Comparison of ENCODE assay signal across 8 cellular contexts in the genomic region with DNA sequence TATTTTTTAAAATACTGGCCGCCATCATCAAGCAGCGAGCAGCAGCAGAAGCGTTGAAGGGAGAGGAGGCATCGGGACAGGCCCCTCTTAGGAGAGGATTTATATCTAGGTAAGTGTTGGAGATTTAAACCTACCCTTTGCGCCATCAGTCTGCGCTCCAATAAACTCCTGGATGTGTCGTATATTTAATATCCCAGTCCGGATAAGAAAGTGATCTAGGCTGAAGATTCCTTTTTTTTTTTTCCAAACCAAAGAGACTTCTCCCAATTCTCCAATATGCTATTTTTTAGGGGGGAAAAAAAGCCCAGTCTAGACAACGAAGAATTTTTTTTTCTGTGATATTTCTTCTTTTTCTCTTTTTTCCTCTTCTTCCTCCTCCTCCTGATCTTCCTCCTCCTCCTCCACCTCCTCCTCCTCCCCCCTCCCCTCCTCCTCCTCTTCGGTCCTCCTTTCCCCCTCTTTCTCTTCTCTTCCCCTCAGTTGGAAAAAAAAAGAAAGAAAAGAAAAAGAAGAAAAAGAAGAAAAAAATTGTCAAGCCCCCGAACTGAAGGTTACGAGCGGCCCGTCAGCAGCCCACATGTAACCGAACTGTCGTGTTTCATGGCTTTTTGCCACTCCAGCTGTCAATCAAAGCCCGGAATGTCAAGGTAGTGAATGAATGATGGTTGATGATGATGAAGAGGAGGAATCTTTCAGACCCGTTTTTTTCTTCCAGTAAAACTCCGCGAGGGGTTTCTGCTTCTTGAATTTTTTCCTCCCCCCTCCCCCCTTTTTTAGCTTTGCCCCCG. TPM values are rescaled to one million over a fixed set of nuclear protein-coding genes. Genes with fewer than 3 reads are reported as not detected.
DNase-seq lines count a peak whose midpoint lies in the region; ATAC-seq and TF ChIP-seq lines count a peak whose summit lies in the region.

No MANE protein-coding gene starts in this region.

- peak overlapping the region; percentile 86 for H3K4me3 Mint-ChIP-seq in stimulated activated naive CD8-positive, alpha-beta T cell treated with anti-CD3 and anti-CD28 coated beads, Interleukin-15, Interleukin-2, amounts not matched to agents 100 ng/mL and 50 ng/mL, for 24 hours

- H3K14ac ChIP-seq in mesenchymal stem cell (ENCODE audit: low read length in 2 of 2): no peak overlapping the region

- peak overlapping the region; percentile 99 for H3K9ac ChIP-seq in mesenchymal stem cell (ENCODE audit: low read length)

- peak overlapping the region; percentile 68 for H3K27ac Mint-ChIP-seq in stimulated activated naive CD8-positive, alpha-beta T cell treated with anti-CD3 and anti-CD28 coated beads, Interleukin-15, Interleukin-2, amounts not matched to agents 100 ng/mL and 50 ng/mL, for 24 hours

- H2BK120ac ChIP-seq in mesenchymal stem cell (ENCODE audit: low read depth, low read length): peak overlapping the region; percentile 87

- H3K4me3 ChIP-seq in mesenchymal stem cell (ENCODE audit: insufficient read depth in 1 of 2, low read depth in 1 of 2, low read length in 2 of 2) (peak overlapping the region; percentile 95 to 100), uterus (peak overlapping the region; percentile 66 to 92)

- H2BK12ac ChIP-seq in mesenchymal stem cell (ENCODE audit: low read length in 2 of 2): peak overlapping the region; percentile 54 to 90

- no peak for ATAC-seq in stimulated activated naive CD8-positive, alpha-beta T cell treated with anti-CD3 and anti-CD28 coated beads, Interleukin-15, Interleukin-2, amounts not matched to agents 100 U/mL and 50 U/mL, for 24 hours
- no peak for ATAC-seq in HG02678 (IDR thresholded peaks at IDR 0.05; ENCODE audit: unreplicated experiment)

- intact Hi-C loops in uterus (cut with DNase I; ENCODE audit: low total_unique reads): loop anchor here (5.0 kb wide), 1 partner anchor 212 kb away; no protein-coding TSS in a partner anchor

- peaks cover 55% of the 10 kb centered on the region for H3K4me1 Mint-ChIP-seq in stimulated activated naive CD8-positive, alpha-beta T cell treated with anti-CD3 and anti-CD28 coated beads, Interleukin-15, Interleukin-2, amounts not matched to agents 100 ng/mL and 50 ng/mL, for 24 hours (ENCODE audit: low read depth)

- peak overlapping the region; percentile 95 for H3K4me2 ChIP-seq in mesenchymal stem cell (ENCODE audit: low read length, poor library complexity, severe bottlenecking)

- H3K79me1 ChIP-seq in mesenchymal stem cell (replicated peaks; ENCODE audit: low read length, poor library complexity, severe bottlenecking): peaks cover 6% of the 10 kb centered on the region

- peak overlapping the region; percentile 90 to 100 for H3K23ac ChIP-seq in mesenchymal stem cell (ENCODE audit: low read length in 2 of 2)

- no peak overlapping the region for H4K8ac ChIP-seq in mesenchymal stem cell (ENCODE audit: low read length)

- H4K91ac ChIP-seq in mesenchymal stem cell (ENCODE audit: low read length): peak overlapping the region; percentile 87

- H3K18ac ChIP-seq in mesenchymal stem cell (ENCODE audit: low read depth in 1 of 2, low read length in 2 of 2): peak overlapping the region; percentile 100

- peaks cover 7% of the 10 kb centered on the region for H3K4me1 ChIP-seq in mesenchymal stem cell (ENCODE audit: control insufficient read depth, insufficient read depth, low read depth, low read length)
- no peaks in the 10 kb centered on the region for H3K4me1 ChIP-seq in uterus

- peak overlapping the region; percentile 72 for H2BK5ac ChIP-seq in mesenchymal stem cell (ENCODE audit: low read depth, low read length, poor library complexity, severe bottlenecking)

- no peak for TF ChIP-seq CTCF in uterus (IDR thresholded peaks at IDR 0.05)

- WGBS in mesenchymal stem cell: 0% methylated on average over 10 of the region's 21 CpGs

- no peak overlapping the region for H2AFZ ChIP-seq in mesenchymal stem cell (ENCODE audit: low read depth, low read length)

- peaks cover 10% of the 10 kb centered on the region for H3K9me3 Mint-ChIP-seq in stimulated activated naive CD8-positive, alpha-beta T cell treated with anti-CD3 and anti-CD28 coated beads, Interleukin-15, Interleukin-2, amounts not matched to agents 100 ng/mL and 50 ng/mL, for 24 hours

- no peak overlapping the region for H2AK5ac ChIP-seq in mesenchymal stem cell (ENCODE audit: low read length, severe bottlenecking)

- H3K36me3 ChIP-seq in mesenchymal stem cell (ENCODE audit: control insufficient read depth in 1 of 2, insufficient read depth in 2 of 2, low read depth in 1 of 2, low read length in 2 of 2): no peaks in the 10 kb centered on the region
- no peaks in the 10 kb centered on the region for H3K36me3 ChIP-seq in uterus

- TF ChIP-seq POLR2A in uterus (IDR thresholded peaks at IDR 0.05): no peak

- peaks cover 96% of the 10 kb centered on the region for H3K27me3 Mint-ChIP-seq in stimulated activated naive CD8-positive, alpha-beta T cell treated with anti-CD3 and anti-CD28 coated beads, Interleukin-15, Interleukin-2, amounts not matched to agents 100 ng/mL and 50 ng/mL, for 24 hours

- H2BK15ac ChIP-seq in mesenchymal stem cell (ENCODE audit: low read depth, poor library complexity, severe bottlenecking): no peak overlapping the region

- peak overlapping the region; percentile 98 to 99 for H3K4ac ChIP-seq in mesenchymal stem cell (ENCODE audit: low read depth in 1 of 2, low read length in 2 of 2)

- no peak for DNase-seq in stimulated activated naive CD8-positive, alpha-beta T cell treated with anti-CD3 and anti-CD28 coated beads, Interleukin-15, Interleukin-2, amounts not matched to agents 100 U/mL and 50 U/mL, for 24 hours
- DNase-seq in NCI-H526 treated with DMSO at 0.1 percent for 48 hours (lab: John Stamatoyannopoulos, UW) (peak; percentile 60), caudate nucleus (lab: John Stamatoyannopoulos, UW) (peak in 8 of 61 donors; percentile 23 to 55 (median 40)), mesenchymal stem cell (peak; percentile 59), uterus (peak; percentile 66 to 68)
- no peak for DNase-seq in stimulated activated CD4-positive, alpha-beta T cell treated with anti-CD3 and anti-CD28 coated beads, Interleukin-4, amount 100 ng/mL, for 1 hour

- peaks cover 0 to 18% of the 10 kb centered on the region in 2 experiments for H3K27me3 ChIP-seq in mesenchymal stem cell (ENCODE audit: control insufficient read depth in 1 of 2, insufficient read depth in 1 of 2, low read length in 2 of 2)
- H3K27me3 ChIP-seq in uterus: no peaks in the 10 kb centered on the region

- no peaks in the 10 kb centered on the region for H3K9me3 ChIP-seq in mesenchymal stem cell (ENCODE audit: control insufficient read depth, low read length)
- no peaks in the 10 kb centered on the region for H3K9me3 ChIP-seq in uterus

- H3K36me3 Mint-ChIP-seq in stimulated activated naive CD8-positive, alpha-beta T cell treated with anti-CD3 and anti-CD28 coated beads, Interleukin-15, Interleukin-2, amounts not matched to agents 100 ng/mL and 50 ng/mL, for 24 hours (ENCODE audit: low read depth): peaks cover 6% of the 10 kb centered on the region

- H3K27ac ChIP-seq in caudate nucleus (ENCODE audit: low read depth, low read length) (peak overlapping the region; percentile 97), mesenchymal stem cell (ENCODE audit: low read length, poor library complexity, severe bottlenecking) (peak overlapping the region; percentile 86), uterus (peak overlapping the region; percentile 97)

RNA-seq across cellular contexts. Expression of a gene that starts 0.8 kb away (rescaled TPM):
- 69.3 TPM for polyA plus RNA-seq in mesenchymal stem cell (2013, experiment 1 of 2)
- 68.8 TPM for polyA plus RNA-seq in mesenchymal stem cell (2013, experiment 2 of 2)
- total RNA-seq in uterus: 100 to 1,000 TPM in 2 of 4 donors, 10 to 100 TPM in 2; 84.0 to 184 (median 112) TPM

Comparison
In these comparisons a context has a peak if more than half of its experiments do, and no peak if none do; other contexts are left out.
1. DNase-seq: peak in NCI-H526 treated with DMSO at 0.1 percent for 48 hours (single experiment), mesenchymal stem cell (single experiment) and uterus (2 of 2); none in stimulated activated naive CD8-positive, alpha-beta T cell treated with anti-CD3 and anti-CD28 coated beads, Interleukin-15, Interleukin-2, amounts not matched to agents 100 U/mL and 50 U/mL, for 24 hours (single experiment) and stimulated activated CD4-positive, alpha-beta T cell treated with anti-CD3 and anti-CD28 coated beads, Interleukin-4, amount 100 ng/mL, for 1 hour (single experiment).
2. Peak in every context shown above with its lines, with median percentiles within 50 percentile points of each other: H3K27ac ChIP-seq.